ENCODE assay signal across 20 cellular contexts in the genomic region with DNA sequence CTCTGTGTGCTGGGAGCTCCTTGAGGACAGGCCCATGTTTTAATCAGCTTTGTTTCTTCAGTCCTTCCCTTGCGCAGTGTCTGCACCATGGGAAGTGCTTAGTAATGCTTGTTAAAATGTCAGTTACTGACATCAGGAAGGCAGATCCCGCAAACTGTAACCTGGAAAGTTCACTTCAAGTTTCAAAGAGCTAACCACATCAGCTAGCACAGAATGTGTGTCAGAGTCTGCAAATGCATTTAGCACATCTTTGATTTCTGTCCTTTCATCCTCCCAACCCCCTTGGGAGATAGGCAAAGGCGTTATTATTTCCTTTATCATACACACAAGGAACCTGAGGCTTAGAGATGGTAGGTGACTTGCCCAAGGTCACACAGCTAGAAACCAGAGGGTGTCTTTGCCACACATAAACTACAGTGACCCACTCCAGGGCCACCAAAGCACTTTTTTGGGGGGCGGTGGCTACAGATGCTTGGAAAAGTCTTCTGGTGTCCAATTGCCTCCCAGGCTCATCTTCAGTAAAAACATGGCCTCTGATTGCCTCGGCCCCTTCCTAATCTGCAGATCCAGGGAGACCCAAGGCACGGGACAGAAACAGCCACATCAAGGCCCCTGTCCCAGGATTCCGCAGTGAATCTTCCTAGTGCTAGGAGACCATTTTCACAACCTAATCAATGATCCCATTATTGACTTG.
A peak's percentile ranks its signal among the peaks of the same experiment; 100 is the strongest.
DNase-seq lines count a peak whose midpoint lies in the region; ATAC-seq and TF ChIP-seq lines count a peak whose summit lies in the region.
"Had no signal": no experiment of that assay in that cellular context is flagged by ENCODE, and none has a peak within 500 bp of the region (broad histone marks: within the 10 kb centered on the region; RNA-seq: fewer than 3 reads in every experiment).

No MANE protein-coding gene starts in this region.

- no peak for TF ChIP-seq POLR2A in esophagus muscularis mucosa (IDR thresholded peaks at IDR 0.05; ENCODE audit: low read depth)

- no peak overlapping the region for H3K4me2 ChIP-seq in SK-N-SH
- H3K4me2 ChIP-seq: A549, KMS-11 had no signal

- H2AFZ ChIP-seq in SK-N-SH (ENCODE audit: low read depth): no peak overlapping the region

- peak; percentile 10 for ATAC-seq in activated naive CD8-positive, alpha-beta T cell treated with anti-CD3 and anti-CD28 coated beads, Interleukin-2, amount 50 U/mL, for 24 hours
- ATAC-seq in omental fat pad (ENCODE audit: low FRiP score) (no peak), HG02938 (IDR thresholded peaks at IDR 0.05; ENCODE audit: unreplicated experiment) (no peak)
- ATAC-seq: A549, Panc1, SK-N-SH treated with all-trans-retinoic acid at 6 μM for 48 hours, T-cell had no signal

- H3K4me1 Mint-ChIP-seq in activated naive CD8-positive, alpha-beta T cell treated with anti-CD3 and anti-CD28 coated beads, Interleukin-2, amount 50 U/mL, for 24 hours: no peaks in the 10 kb centered on the region
- H3K4me1 Mint-ChIP-seq in activated naive CD8-positive, alpha-beta T cell treated with anti-CD3 and anti-CD28 coated beads for 36 hours: no peaks in the 10 kb centered on the region
- H3K4me1 Mint-ChIP-seq: B cell; CD4-positive, CD25-positive, alpha-beta regulatory T cell; T-cell had no signal

- intact Hi-C loops in esophagus muscularis mucosa (cut with DNase I): no loop called here

- H3K4me3 ChIP-seq in Jurkat, Clone E6-1 (ENCODE audit: low read length): peak overlapping the region; percentile 10; the same call in 1 of the 2 replicates
- H3K4me3 ChIP-seq in esophagus muscularis mucosa: no peak overlapping the region
- H3K4me3 ChIP-seq in SK-N-SH (ENCODE audit: low read depth in 2 of 2, low read length in 1 of 2): no peak overlapping the region
- H3K4me3 ChIP-seq: A549 had no signal

- no peak for TF ChIP-seq CTCF in esophagus muscularis mucosa (IDR thresholded peaks at IDR 0.05)
- TF ChIP-seq CTCF in SK-N-SH (IDR thresholded peaks at IDR 0.05): no peak
- no peak for TF ChIP-seq CTCF in omental fat pad (IDR thresholded peaks at IDR 0.05)

- no peaks in the 10 kb centered on the region for H3K9me3 Mint-ChIP-seq in activated naive CD8-positive, alpha-beta T cell treated with anti-CD3 and anti-CD28 coated beads, Interleukin-2, amount 50 U/mL, for 24 hours
- H3K9me3 Mint-ChIP-seq in activated naive CD8-positive, alpha-beta T cell treated with anti-CD3 and anti-CD28 coated beads for 36 hours: peaks cover 4% of the 10 kb centered on the region

- H3K36me3 Mint-ChIP-seq in activated naive CD8-positive, alpha-beta T cell treated with anti-CD3 and anti-CD28 coated beads, Interleukin-2, amount 50 U/mL, for 24 hours (ENCODE audit: low read depth): no peaks in the 10 kb centered on the region
- no peaks in the 10 kb centered on the region for H3K36me3 Mint-ChIP-seq in activated naive CD8-positive, alpha-beta T cell treated with anti-CD3 and anti-CD28 coated beads for 36 hours
- H3K36me3 Mint-ChIP-seq: CD4-positive, CD25-positive, alpha-beta regulatory T cell; T-cell had no signal

- H3K9me2 ChIP-seq in SK-N-SH: no peaks in the 10 kb centered on the region

- H3K27ac ChIP-seq in esophagus muscularis mucosa (replicated peaks in 1 of 4): no peak overlapping the region
- no peak overlapping the region for H3K27ac ChIP-seq in SK-N-SH (ENCODE audit: low read depth in 2 of 2, low read length in 1 of 2)
- H3K27ac ChIP-seq: A549, KMS-11 had no signal

- H3F3A ChIP-seq in SK-N-SH (replicated peaks; ENCODE audit: insufficient read depth): no peaks in the 10 kb centered on the region

- peaks cover 13% of the 10 kb centered on the region for H3K27me3 Mint-ChIP-seq in activated naive CD8-positive, alpha-beta T cell treated with anti-CD3 and anti-CD28 coated beads, Interleukin-2, amount 50 U/mL, for 24 hours
- peaks cover 25% of the 10 kb centered on the region for H3K27me3 Mint-ChIP-seq in activated naive CD8-positive, alpha-beta T cell treated with anti-CD3 and anti-CD28 coated beads for 36 hours

- H3K36me3 ChIP-seq in esophagus muscularis mucosa (no peaks in the 10 kb centered on the region), SK-N-SH (replicated peaks in 1 of 2; ENCODE audit: control insufficient read depth in 1 of 2, insufficient read depth in 2 of 2, low read length in 1 of 2) (no peaks in the 10 kb centered on the region)

- H4K20me1 ChIP-seq in SK-N-SH (ENCODE audit: insufficient read depth): no peaks in the 10 kb centered on the region

- no peak overlapping the region for H3K9ac ChIP-seq in SK-N-SH
- H3K9ac ChIP-seq: KMS-11 had no signal

- 77% methylated on average over 6 of the region's 7 CpGs for WGBS in esophagus muscularis mucosa
- WGBS in SK-N-SH (ENCODE audit: low lambda C conversion rate): 27% methylated on average over 7 of the region's 7 CpGs

- no peak overlapping the region for H3K4me3 Mint-ChIP-seq in activated naive CD8-positive, alpha-beta T cell treated with anti-CD3 and anti-CD28 coated beads, Interleukin-2, amount 50 U/mL, for 24 hours
- H3K4me3 Mint-ChIP-seq in activated naive CD8-positive, alpha-beta T cell treated with anti-CD3 and anti-CD28 coated beads for 36 hours: no peak overlapping the region
- H3K4me3 Mint-ChIP-seq: B cell; CD4-positive, CD25-positive, alpha-beta regulatory T cell; T-cell had no signal

- H3K9me3 ChIP-seq in esophagus muscularis mucosa: no peaks in the 10 kb centered on the region
- H3K9me3 ChIP-seq in SK-N-SH: no peaks in the 10 kb centered on the region
- H3K9me3 ChIP-seq: A549 had no signal

- TF ChIP-seq EP300 in esophagus muscularis mucosa (IDR thresholded peaks at IDR 0.05) (no peak), SK-N-SH (IDR thresholded peaks at IDR 0.05; ENCODE audit: borderline replicate concordance in 1 of 2, low read depth in 1 of 2, low read length in 1 of 2) (no peak)

- H3K27ac Mint-ChIP-seq in activated naive CD8-positive, alpha-beta T cell treated with anti-CD3 and anti-CD28 coated beads, Interleukin-2, amount 50 U/mL, for 24 hours: no peak overlapping the region
- H3K27ac Mint-ChIP-seq in activated naive CD8-positive, alpha-beta T cell treated with anti-CD3 and anti-CD28 coated beads for 36 hours: no peak overlapping the region
- H3K27ac Mint-ChIP-seq: B cell; CD4-positive, CD25-positive, alpha-beta regulatory T cell; T-cell had no signal

- H3K27me3 ChIP-seq in esophagus muscularis mucosa: peaks cover 0 to 46% (median 0%) of the 10 kb centered on the region in 4 donors
- no peaks in the 10 kb centered on the region for H3K27me3 ChIP-seq in SK-N-SH (ENCODE audit: insufficient read depth)

- no peaks in the 10 kb centered on the region for H3K79me2 ChIP-seq in SK-N-SH (ENCODE audit: insufficient read depth)

- TF ChIP-seq RAD21 in SK-N-SH (IDR thresholded peaks at IDR 0.05; ENCODE audit: low read length): no peak

- H3K4me1 ChIP-seq in esophagus muscularis mucosa: no peaks in the 10 kb centered on the region
- H3K4me1 ChIP-seq in SK-N-SH (ENCODE audit: control insufficient read depth in 1 of 2, insufficient read depth in 2 of 2, low read depth in 1 of 2, low read length in 1 of 2): no peaks in the 10 kb centered on the region
- H3K4me1 ChIP-seq: A549 had no signal

- CTCF ChIA-PET in SK-N-SH (lab: Yijun Ruan, JAX): interaction anchor here (2.0 to 2.5 kb wide), 2 partner anchors 8 to 507 kb away, joined by 6 to 9 read pairs; no protein-coding TSS in a partner anchor

- POLR2A ChIA-PET in SK-N-SH (lab: Yijun Ruan, JAX): no interaction called here

- no peak for DNase-seq in activated naive CD8-positive, alpha-beta T cell treated with anti-CD3 and anti-CD28 coated beads, Interleukin-2, amount 50 U/mL, for 24 hours
- no peak for DNase-seq in activated naive CD8-positive, alpha-beta T cell treated with anti-CD3 and anti-CD28 coated beads for 36 hours
- DNase-seq in Jurkat, Clone E6-1 (ENCODE audit: low read depth, low spot score): peak; percentile 100
- peak; percentile 53 for DNase-seq in esophagus muscularis mucosa (ENCODE audit: extremely low spot score)
- no peak for DNase-seq in SK-N-SH
- DNase-seq in omental fat pad (ENCODE audit: low spot score): no peak
- DNase-seq: CD4-positive, CD25-positive, alpha-beta regulatory T cell; EL; GF-D8; NCI-H1048; NCI-H1417 treated with DMSO at 0.1 percent for 48 hours; NCI-H187; SIG-M5; T-cell had no signal

TF ChIP-seq in SK-N-SH, 30 proteins besides CTCF, POLR2A, EP300 and RAD21 (continues in another document):
- TF ChIP-seq, protein P1, sequence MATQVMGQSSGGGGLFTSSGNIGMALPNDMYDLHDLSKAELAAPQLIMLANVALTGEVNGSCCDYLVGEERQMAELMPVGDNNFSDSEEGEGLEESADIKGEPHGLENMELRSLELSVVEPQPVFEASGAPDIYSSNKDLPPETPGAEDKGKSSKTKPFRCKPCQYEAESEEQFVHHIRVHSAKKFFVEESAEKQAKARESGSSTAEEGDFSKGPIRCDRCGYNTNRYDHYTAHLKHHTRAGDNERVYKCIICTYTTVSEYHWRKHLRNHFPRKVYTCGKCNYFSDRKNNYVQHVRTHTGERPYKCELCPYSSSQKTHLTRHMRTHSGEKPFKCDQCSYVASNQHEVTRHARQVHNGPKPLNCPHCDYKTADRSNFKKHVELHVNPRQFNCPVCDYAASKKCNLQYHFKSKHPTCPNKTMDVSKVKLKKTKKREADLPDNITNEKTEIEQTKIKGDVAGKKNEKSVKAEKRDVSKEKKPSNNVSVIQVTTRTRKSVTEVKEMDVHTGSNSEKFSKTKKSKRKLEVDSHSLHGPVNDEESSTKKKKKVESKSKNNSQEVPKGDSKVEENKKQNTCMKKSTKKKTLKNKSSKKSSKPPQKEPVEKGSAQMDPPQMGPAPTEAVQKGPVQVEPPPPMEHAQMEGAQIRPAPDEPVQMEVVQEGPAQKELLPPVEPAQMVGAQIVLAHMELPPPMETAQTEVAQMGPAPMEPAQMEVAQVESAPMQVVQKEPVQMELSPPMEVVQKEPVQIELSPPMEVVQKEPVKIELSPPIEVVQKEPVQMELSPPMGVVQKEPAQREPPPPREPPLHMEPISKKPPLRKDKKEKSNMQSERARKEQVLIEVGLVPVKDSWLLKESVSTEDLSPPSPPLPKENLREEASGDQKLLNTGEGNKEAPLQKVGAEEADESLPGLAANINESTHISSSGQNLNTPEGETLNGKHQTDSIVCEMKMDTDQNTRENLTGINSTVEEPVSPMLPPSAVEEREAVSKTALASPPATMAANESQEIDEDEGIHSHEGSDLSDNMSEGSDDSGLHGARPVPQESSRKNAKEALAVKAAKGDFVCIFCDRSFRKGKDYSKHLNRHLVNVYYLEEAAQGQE (IDR thresholded peaks at IDR 0.05; ENCODE audit: low read depth, low read length): no peak
- TF ChIP-seq TCF12 (IDR thresholded peaks at IDR 0.05) (no peak), NRF1 (IDR thresholded peaks at IDR 0.05; ENCODE audit: low read depth, low read length) (no peak), TAF1 (IDR thresholded peaks at IDR 0.05; ENCODE audit: borderline replicate concordance, low read depth, low read length) (no peak), RXRA (IDR thresholded peaks at IDR 0.05; ENCODE audit: borderline replicate concordance, low read depth) (no peak), RCOR1 (IDR thresholded peaks at IDR 0.05; ENCODE audit: low read length) (no peak), FOXM1 (IDR thresholded peaks at IDR 0.05; ENCODE audit: low read depth) (no peak)

Comparison
In these comparisons a context has a peak if more than half of its experiments do, and no peak if none do; other contexts are left out.
1. DNase-seq: peak in Jurkat, Clone E6-1 (single experiment) and esophagus muscularis mucosa (single experiment); none in activated naive CD8-positive, alpha-beta T cell treated with anti-CD3 and anti-CD28 coated beads, Interleukin-2, amount 50 U/mL, for 24 hours (single experiment), activated naive CD8-positive, alpha-beta T cell treated with anti-CD3 and anti-CD28 coated beads for 36 hours (single experiment), SK-N-SH (single experiment) and omental fat pad (single experiment).